ENCODE assay signal across 1 cellular context in genomic region chr17:64025732-64026294, GRCh38.
TF ChIP-seq lines count a peak whose summit lies in the region.

No MANE protein-coding gene starts in this region.

TF ChIP-seq in HEK293, 187 proteins besides CTCF, POLR2A, EP300 and RAD21 (continued from another document):
- peak; percentile 75 for TF ChIP-seq ZBTB10 (tag by site-specific recombination; IDR thresholded peaks at IDR 0.05)
- TF ChIP-seq SP3 (tag by site-specific recombination; IDR thresholded peaks at IDR 0.05) = peak; percentile 21; the same call in 1 of the 2 replicates
- 0 out of 2 replicates have a peak, but pooled peaks have one; percentile 28 for TF ChIP-seq SP7 (tag by site-specific recombination; IDR thresholded peaks at IDR 0.05)
- peak; percentile 83 for TF ChIP-seq ZNF777 (tag by site-specific recombination; IDR thresholded peaks at IDR 0.05; ENCODE audit: borderline replicate concordance)
- peak; percentile 63 for TF ChIP-seq ZNF654 (tag by site-specific recombination; IDR thresholded peaks at IDR 0.05; ENCODE audit: low read depth)
- no peak for TF ChIP-seq GLIS2 (tag by site-specific recombination; IDR thresholded peaks at IDR 0.05)
- no peak for TF ChIP-seq PBX3 (CRISPR knock-in tag; IDR thresholded peaks at IDR 0.05)
- TF ChIP-seq ZNF2 (tag by site-specific recombination; IDR thresholded peaks at IDR 0.05) = 0 out of 2 replicates have a peak, but pooled peaks have one; percentile 39
- 0 out of 2 replicates have a peak, but pooled peaks have one; percentile 27 for TF ChIP-seq ZNF366 (tag by site-specific recombination; conservative IDR thresholded peaks at IDR 0.05)
